In the genomic region with DNA sequence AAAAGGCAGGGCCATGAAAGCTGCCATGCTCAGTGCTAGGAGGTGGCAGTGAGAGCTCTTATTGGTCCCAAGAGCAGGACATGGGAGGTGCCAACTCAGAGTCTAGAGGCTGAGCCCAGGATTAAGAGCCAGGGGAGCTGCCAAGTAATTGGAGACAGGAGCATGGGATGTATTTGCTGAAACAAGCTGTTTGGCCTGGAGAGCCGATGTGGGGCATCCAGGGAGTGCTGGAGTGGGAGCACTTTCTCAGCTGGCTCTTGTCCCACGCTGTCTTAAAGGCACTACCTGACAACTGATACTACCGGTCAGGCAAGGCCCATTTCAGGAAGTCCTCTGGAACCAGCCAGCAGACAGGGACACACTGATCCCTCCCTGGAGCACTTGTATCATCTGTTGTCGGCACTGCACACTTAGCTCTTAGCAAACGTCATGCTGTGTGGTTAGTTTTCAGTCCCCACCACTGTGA, we compare ENCODE assay signal across 10 cellular contexts. TPM values are rescaled to one million over a fixed set of nuclear protein-coding genes. Genes with fewer than 3 reads are reported as not detected.
DNase-seq lines count a peak whose midpoint lies in the region; TF ChIP-seq lines count a peak whose summit lies in the region.
"Had no signal": no experiment of that assay in that cellular context is flagged by ENCODE, and none has a peak within 500 bp of the region (broad histone marks: within the 10 kb centered on the region; RNA-seq: fewer than 3 reads in every experiment).

No MANE protein-coding gene starts in this region.

- no peaks in the 10 kb centered on the region for H3K36me3 ChIP-seq in prostate gland

- TF ChIP-seq CTCF in prostate gland (IDR thresholded peaks at IDR 0.05), result no peak

- DNase-seq in ELF-1 (ENCODE audit: low read depth, low spot score) (peak; percentile 37), NCI-H2029 treated with DMSO at 0.1 percent for 48 hours (lab: John Stamatoyannopoulos, UW) (peak; percentile 95), fibroblast of gingiva (ENCODE audit: low read depth) (peak; percentile 12), prostate gland (ENCODE audit: low spot score) (peak; percentile 97), cerebellar cortex (ENCODE audit: low spot score) (no peak), NCI-H1048 (lab: John Stamatoyannopoulos, UW) (no peak)
- no peak for DNase-seq in activated T-cell treated with anti-CD3 and anti-CD28 coated beads, Interleukin-2, amount 50 U/mL, for 48 hours
- DNase-seq in stimulated activated CD4-positive, alpha-beta T cell treated with anti-CD3 and anti-CD28 coated beads, Interleukin-12 subunit alpha, Interleukin-12 subunit beta, amount 100 ng/mL, for 4 hours, result no peak
- DNase-seq: activated CD4-positive, alpha-beta T cell treated with anti-CD3 and anti-CD28 coated beads, Interleukin-2, amount 10 ng/mL, durations not matched to agents 7 days and 5 days; stimulated activated CD4-positive, alpha-beta T cell treated with anti-CD3 and anti-CD28 coated beads, Interleukin-15, amount 100 ng/mL, for 24 hours had no signal

- no peaks in the 10 kb centered on the region for H3K27me3 ChIP-seq in prostate gland (replicated peaks; ENCODE audit: insufficient read depth)

- 11% methylated on average over 5 of the region's 5 CpGs for WGBS in prostate gland

- TF ChIP-seq POLR2A in prostate gland (IDR thresholded peaks at IDR 0.05), result no peak

- H3K9me3 ChIP-seq in prostate gland, result no peaks in the 10 kb centered on the region

- intact Hi-C loops in prostate gland (cut with DNase I), result no loop called here

- H3K27ac ChIP-seq in prostate gland, result peak overlapping the region; percentile 64 to 74

- no peaks in the 10 kb centered on the region for H3K4me1 ChIP-seq in prostate gland (replicated peaks)

- H3K4me3 ChIP-seq in prostate gland, result no peak overlapping the region

RNA-seq across cellular contexts. Expression of a gene that starts 19.3 kb away (rescaled TPM):
- 1 to 10 TPM; 3.0 to 7.3 TPM for total RNA-seq in prostate gland
- total RNA-seq: activated CD4-positive, alpha-beta T cell treated with anti-CD3 and anti-CD28 coated beads, Interleukin-2, amount 10 ng/mL, durations not matched to agents 7 days and 5 days had no signal

Comparison
In these comparisons a context has a peak if more than half of its experiments do, and no peak if none do; other contexts are left out.
1. DNase-seq: peak in ELF-1 (single experiment), NCI-H2029 treated with DMSO at 0.1 percent for 48 hours (single experiment), fibroblast of gingiva (single experiment) and prostate gland (single experiment); none in cerebellar cortex (single experiment), NCI-H1048 (single experiment), activated T-cell treated with anti-CD3 and anti-CD28 coated beads, Interleukin-2, amount 50 U/mL, for 48 hours (0 of 2) and stimulated activated CD4-positive, alpha-beta T cell treated with anti-CD3 and anti-CD28 coated beads, Interleukin-12 subunit alpha, Interleukin-12 subunit beta, amount 100 ng/mL, for 4 hours (single experiment).